In genomic region chr5:1950708-1951103, GRCh38 we compare ENCODE assay signal across 2 cellular contexts.
TF ChIP-seq lines count a peak whose summit lies in the region.

No MANE protein-coding gene starts in this region.

TF ChIP-seq in IMR-90, 13 proteins besides CTCF, POLR2A, EP300 and RAD21:
- no peak for TF ChIP-seq MAFK (IDR thresholded peaks at IDR 0.05; ENCODE audit: low read depth, low read length)
TF ChIP-seq in IMR-90: peak in this region for 0.

TF ChIP-seq in K562, 482 proteins besides CTCF, POLR2A, EP300 and RAD21:
- TF ChIP-seq CREB1 (IDR thresholded peaks at IDR 0.05) (peak; percentile 69; the same call in 1 of the 2 replicates), CREB1 (CRISPR knock-in tag; IDR thresholded peaks at IDR 0.05) (no peak), JUN (IDR thresholded peaks at IDR 0.05; ENCODE audit: borderline replicate concordance, low read depth, low read length) (0 out of 2 replicates have a peak, but pooled peaks have one; percentile 23), JUN (CRISPR knock-in tag; IDR thresholded peaks at IDR 0.05; ENCODE audit: borderline replicate concordance) (no peak), CREM (IDR thresholded peaks at IDR 0.05; ENCODE audit: low read depth) (peak; percentile 73), ATF3 (IDR thresholded peaks at IDR 0.05) (peak; percentile 52), ATF3 (CRISPR knock-in tag; conservative IDR thresholded peaks at IDR 0.05) (no peak), ZNF224 (CRISPR knock-in tag; IDR thresholded peaks at IDR 0.05) (no peak)
